In genomic region chr4:3321295-3321889, GRCh38 we compare ENCODE assay signal across 13 cellular contexts. TPM values are rescaled to one million over a fixed set of nuclear protein-coding genes. Genes with fewer than 3 reads are reported as not detected.
A peak's percentile ranks its signal among the peaks of the same experiment; 100 is the strongest.
DNase-seq lines count a peak whose midpoint lies in the region; ATAC-seq and TF ChIP-seq lines count a peak whose summit lies in the region.
"Had no signal": no experiment of that assay in that cellular context is flagged by ENCODE, and none has a peak within 500 bp of the region (broad histone marks: within the 10 kb centered on the region; RNA-seq: fewer than 3 reads in every experiment).

No MANE protein-coding gene starts in this region.

- POLR2A ChIA-PET in A673 (lab: Charles Lee; ENCODE audit: low non-redundant PET): no interaction called here
- POLR2A ChIA-PET in CD4-positive, alpha-beta T cell (lab: Charles Lee): no interaction called here

- H3K4me3 ChIP-seq in A673 (ENCODE audit: low read depth, low read length, poor library complexity, severe bottlenecking) (no peak overlapping the region), cardiac muscle cell (no peak overlapping the region)
- H3K4me3 ChIP-seq: ascending aorta had no signal

- intact Hi-C loops in A673 (cut with micrococcal nuclease; ENCODE audit: unreplicated experiment): no loop called here
- intact Hi-C loops in activated T-helper 2 cell treated with anti-CD3 and anti-CD28 coated beads, Interferon-gamma antibody, Interleukin-2, Interleukin-4, amounts not matched to agents 10 μg/mL and 5 μg/mL and 100 μg/mL, durations not matched to agents 14 hours and 24 hours and 36 hours (cut with micrococcal nuclease): no loop called here
- intact Hi-C loops in CD4-positive, alpha-beta T cell (cut with DNase I, micrococcal nuclease): no loop called here

- H3K4me1 Mint-ChIP-seq in activated T-helper 2 cell treated with anti-CD3 and anti-CD28 coated beads, Interferon-gamma antibody, Interleukin-2, Interleukin-4, amounts not matched to agents 10 μg/mL and 5 μg/mL and 100 μg/mL, durations not matched to agents 14 hours and 24 hours and 36 hours (ENCODE audit: low read depth): no peaks in the 10 kb centered on the region
- peaks cover 12% of the 10 kb centered on the region for H3K4me1 Mint-ChIP-seq in CD4-positive, alpha-beta T cell (ENCODE audit: low read depth)

- H3K27me3 ChIP-seq in A673 (replicated peaks; ENCODE audit: insufficient read depth, low read depth, low read length, poor library complexity) (no peaks in the 10 kb centered on the region), cardiac muscle cell (no peaks in the 10 kb centered on the region)
- no peaks in the 10 kb centered on the region for H3K27me3 ChIP-seq in CD4-positive, alpha-beta T cell (ENCODE audit: control insufficient read depth, insufficient read depth, low read length)
- H3K27me3 ChIP-seq: ascending aorta, foreskin keratinocyte had no signal

- H3K9me3 Mint-ChIP-seq in activated T-helper 2 cell treated with anti-CD3 and anti-CD28 coated beads, Interferon-gamma antibody, Interleukin-2, Interleukin-4, amounts not matched to agents 10 μg/mL and 5 μg/mL and 100 μg/mL, durations not matched to agents 14 hours and 24 hours and 36 hours: no peaks in the 10 kb centered on the region
- no peaks in the 10 kb centered on the region for H3K9me3 Mint-ChIP-seq in CD4-positive, alpha-beta T cell

- no peak overlapping the region for H3K4me3 Mint-ChIP-seq in activated T-helper 2 cell treated with anti-CD3 and anti-CD28 coated beads, Interferon-gamma antibody, Interleukin-2, Interleukin-4, amounts not matched to agents 10 μg/mL and 5 μg/mL and 100 μg/mL, durations not matched to agents 14 hours and 24 hours and 36 hours (ENCODE audit: low read depth)
- H3K4me3 Mint-ChIP-seq in CD4-positive, alpha-beta T cell: no peak overlapping the region

- H3K9me3 ChIP-seq in A673 (ENCODE audit: low read depth, low read length, poor library complexity, severe bottlenecking): no peaks in the 10 kb centered on the region
- no peaks in the 10 kb centered on the region for H3K9me3 ChIP-seq in cardiac muscle cell (ENCODE audit: low read depth)
- H3K9me3 ChIP-seq in CD4-positive, alpha-beta T cell (ENCODE audit: control insufficient read depth, low read length): no peaks in the 10 kb centered on the region
- H3K9me3 ChIP-seq: ascending aorta had no signal

- CTCF ChIA-PET in A673 (lab: Charles Lee): no interaction called here
- CTCF ChIA-PET in CD4-positive, alpha-beta T cell (lab: Charles Lee): no interaction called here

- H3K36me3 ChIP-seq in A673 (ENCODE audit: insufficient read depth, low read length, poor library complexity, severe bottlenecking): peaks cover 9% of the 10 kb centered on the region
- peaks cover 1% of the 10 kb centered on the region for H3K36me3 ChIP-seq in cardiac muscle cell

- no TSS peak for BruUV-seq in A673 (replicated peaks; lab: Mats Ljungman, UMichigan)

- no peaks in the 10 kb centered on the region for H3K27me3 Mint-ChIP-seq in activated T-helper 2 cell treated with anti-CD3 and anti-CD28 coated beads, Interferon-gamma antibody, Interleukin-2, Interleukin-4, amounts not matched to agents 10 μg/mL and 5 μg/mL and 100 μg/mL, durations not matched to agents 14 hours and 24 hours and 36 hours (ENCODE audit: low read depth)
- no peaks in the 10 kb centered on the region for H3K27me3 Mint-ChIP-seq in CD4-positive, alpha-beta T cell

- no peaks in the 10 kb centered on the region for H3K36me3 Mint-ChIP-seq in activated T-helper 2 cell treated with anti-CD3 and anti-CD28 coated beads, Interferon-gamma antibody, Interleukin-2, Interleukin-4, amounts not matched to agents 10 μg/mL and 5 μg/mL and 100 μg/mL, durations not matched to agents 14 hours and 24 hours and 36 hours (ENCODE audit: low read depth)
- peaks cover 27% of the 10 kb centered on the region for H3K36me3 Mint-ChIP-seq in CD4-positive, alpha-beta T cell (ENCODE audit: low read depth)

- DNase-seq in A673 (ENCODE audit: low spot score) (no peak), cardiac muscle cell (ENCODE audit: low read depth in 1 of 2, low spot score in 1 of 2) (peak in 1 of 2 donors; percentile 40), nucleus accumbens (lab: John Stamatoyannopoulos, UW) (peak in 34 of 56 donors; percentile 14 to 75 (median 46)), D341Med (ENCODE audit: low spot score) (no peak)
- no peak for DNase-seq in activated T-helper 2 cell treated with anti-CD3 and anti-CD28 coated beads, Interferon-gamma antibody, Interleukin-2, Interleukin-4, amounts not matched to agents 10 μg/mL and 5 μg/mL and 100 μg/mL, durations not matched to agents 14 hours and 24 hours and 36 hours (ENCODE audit: low spot score)
- DNase-seq in CD4-positive, alpha-beta T cell: no peak
- DNase-seq: activated CD4-positive, alpha-beta T cell treated with anti-CD3 and anti-CD28 coated beads, Interleukin-2, amount 50 U/mL, for 4 hours; foreskin keratinocyte; HCEC 1CT; NCI-H510A had no signal

- no peak for ATAC-seq in GM19452 (IDR thresholded peaks at IDR 0.05; ENCODE audit: unreplicated experiment)
- no peak for ATAC-seq in CD4-positive, alpha-beta T cell (ENCODE audit: poor library complexity)
- ATAC-seq: foreskin keratinocyte had no signal

- TF ChIP-seq CTCF in A673 (conservative IDR thresholded peaks at IDR 0.05; ENCODE audit: low read depth, low read length) (no peak), cardiac muscle cell (IDR thresholded peaks at IDR 0.05; ENCODE audit: low read depth, low read length) (no peak)
- no peak for TF ChIP-seq CTCF in CD4-positive, alpha-beta T cell (IDR thresholded peaks at IDR 0.05)

- peaks cover 24% of the 10 kb centered on the region for H3K4me1 ChIP-seq in A673 (ENCODE audit: insufficient read depth, low read length, poor library complexity, severe bottlenecking)
- peaks cover 32% of the 10 kb centered on the region for H3K4me1 ChIP-seq in cardiac muscle cell (ENCODE audit: low read depth)
- H3K4me1 ChIP-seq: ascending aorta, foreskin keratinocyte had no signal

- H3K27ac ChIP-seq in A673 (ENCODE audit: low read depth, low read length, poor library complexity, severe bottlenecking) (peak overlapping the region; percentile 15), angular gyrus (ENCODE audit: low read depth, low read length) (peak overlapping the region; percentile 85), cardiac muscle cell (peak overlapping the region; percentile 84)
- no peak overlapping the region for H3K27ac ChIP-seq in CD4-positive, alpha-beta T cell (ENCODE audit: low read depth, low read length)
- H3K27ac ChIP-seq: ascending aorta, foreskin keratinocyte had no signal

- H3K27ac Mint-ChIP-seq in activated T-helper 2 cell treated with anti-CD3 and anti-CD28 coated beads, Interferon-gamma antibody, Interleukin-2, Interleukin-4, amounts not matched to agents 10 μg/mL and 5 μg/mL and 100 μg/mL, durations not matched to agents 14 hours and 24 hours and 36 hours: no peak overlapping the region
- H3K27ac Mint-ChIP-seq in CD4-positive, alpha-beta T cell: no peak overlapping the region

RNA-seq across cellular contexts. Expression of gene RGS12, which starts 28.6 kb away (rescaled TPM):
- total RNA-seq in A673 (2021): 53.9 and 56.7 TPM in 2 replicates
- total RNA-seq in cardiac muscle cell: 26.8 and 40.1 TPM in 2 replicates
- polyA plus RNA-seq in cardiac muscle cell: 45.0 and 51.6 TPM in 2 replicates
- 7.0 and 8.3 TPM in 2 replicates for total RNA-seq in activated T-helper 2 cell treated with anti-CD3 and anti-CD28 coated beads, Interferon-gamma antibody, Interleukin-2, Interleukin-4, amounts not matched to agents 10 μg/mL and 5 μg/mL and 100 μg/mL, durations not matched to agents 14 hours and 24 hours and 36 hours
- 10 to 100 TPM; 14.1 to 16.9 TPM for total RNA-seq in CD4-positive, alpha-beta T cell

Comparison
In these comparisons a context has a peak if more than half of its experiments do, and no peak if none do; other contexts are left out.
1. DNase-seq: peak in nucleus accumbens (34 of 56); none in A673 (single experiment), D341Med (single experiment), activated T-helper 2 cell treated with anti-CD3 and anti-CD28 coated beads, Interferon-gamma antibody, Interleukin-2, Interleukin-4, amounts not matched to agents 10 μg/mL and 5 μg/mL and 100 μg/mL, durations not matched to agents 14 hours and 24 hours and 36 hours (single experiment) and CD4-positive, alpha-beta T cell (0 of 10).